In genomic region chr22:27677895-27678458, GRCh38 we compare ENCODE assay signal across 1 cellular context.
TF ChIP-seq lines count a peak whose summit lies in the region.

No MANE protein-coding gene starts in this region.

TF ChIP-seq in HepG2, 621 proteins besides CTCF, POLR2A, EP300 and RAD21 (continued from another document):
- no peak for TF ChIP-seq ZNF280D (CRISPR knock-in tag; IDR thresholded peaks at IDR 0.05)
- no peak for TF ChIP-seq ZNF33A (CRISPR knock-in tag; IDR thresholded peaks at IDR 0.05; ENCODE audit: borderline replicate concordance)
- no peak for TF ChIP-seq NFE2 (CRISPR knock-in tag; IDR thresholded peaks at IDR 0.05)
- no peak for TF ChIP-seq PREB (CRISPR knock-in tag; IDR thresholded peaks at IDR 0.05)
- TF ChIP-seq ZNF136 (CRISPR knock-in tag; IDR thresholded peaks at IDR 0.05; ENCODE audit: low read depth) = no peak
- TF ChIP-seq ZBTB7A (CRISPR knock-in tag; IDR thresholded peaks at IDR 0.05) = no peak
- TF ChIP-seq GABPA (IDR thresholded peaks at IDR 0.05; ENCODE audit: low read depth, low read length) = no peak
- no peak for TF ChIP-seq GABPA (CRISPR knock-in tag; IDR thresholded peaks at IDR 0.05; ENCODE audit: low read depth)
- no peak for TF ChIP-seq CREM (IDR thresholded peaks at IDR 0.05)
- TF ChIP-seq CREM (CRISPR knock-in tag; IDR thresholded peaks at IDR 0.05) = no peak
- TF ChIP-seq KDM5B (CRISPR knock-in tag; IDR thresholded peaks at IDR 0.05; ENCODE audit: borderline replicate concordance) = no peak
